18 cellular contexts compared by ENCODE assay signal in the genomic region with DNA sequence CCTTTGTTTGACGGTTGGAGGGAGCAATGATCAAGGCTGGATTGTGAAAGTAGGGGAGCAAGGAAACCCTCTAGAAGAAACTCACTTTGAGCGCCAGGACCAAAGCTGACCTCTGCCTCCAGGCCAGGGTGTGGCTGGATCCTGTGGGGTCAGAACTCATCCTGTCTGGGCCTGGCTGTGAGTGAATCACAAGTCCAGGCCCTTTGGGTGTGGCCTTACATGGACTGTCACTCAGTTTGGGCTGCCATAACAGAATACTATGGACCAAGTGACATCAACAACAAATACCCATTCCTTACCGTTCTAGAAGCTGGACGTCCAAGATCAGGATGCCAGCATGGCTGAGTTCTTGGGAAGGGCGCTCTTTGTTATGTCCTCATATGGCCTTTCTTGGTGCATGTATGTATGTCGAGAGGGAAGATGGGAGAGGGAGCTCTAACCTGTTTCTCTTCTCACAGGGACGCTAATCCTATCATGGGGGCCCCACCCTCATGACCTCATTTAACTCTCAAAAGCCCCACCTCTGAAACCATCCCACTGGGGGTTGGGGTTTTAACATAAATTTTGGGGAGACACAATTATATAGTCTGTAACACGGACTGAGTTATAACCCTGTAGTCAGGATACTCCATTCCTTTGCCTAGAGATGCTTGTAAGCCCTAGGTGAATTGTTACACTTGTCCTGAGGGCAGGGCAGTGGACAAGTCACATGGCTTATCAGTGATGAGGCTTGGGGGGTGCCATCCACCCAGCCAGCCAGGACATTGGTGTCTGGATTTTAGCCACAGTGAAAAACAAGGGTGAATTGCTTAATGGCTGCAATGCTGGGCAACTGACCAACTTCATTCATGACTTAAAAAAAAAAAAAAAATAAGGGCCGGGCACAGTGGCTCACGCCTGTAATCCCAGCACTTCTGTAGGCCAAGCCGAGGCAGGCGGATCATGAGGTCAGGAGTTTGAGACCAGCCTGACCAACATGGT.
DNase-seq lines count a peak whose midpoint lies in the region; ATAC-seq and TF ChIP-seq lines count a peak whose summit lies in the region.
"Had no signal": no experiment of that assay in that cellular context is flagged by ENCODE, and none has a peak within 500 bp of the region (broad histone marks: within the 10 kb centered on the region; RNA-seq: fewer than 3 reads in every experiment).

No MANE protein-coding gene starts in this region.

- peak; percentile 47 for ATAC-seq in mucosa of descending colon
- no peak for ATAC-seq in GM18498 (IDR thresholded peaks at IDR 0.05; ENCODE audit: unreplicated experiment)
- no peak for ATAC-seq in HG03439 (IDR thresholded peaks at IDR 0.05; ENCODE audit: unreplicated experiment)

- H3K4me3 ChIP-seq in cardiac fibroblast (replicated peaks in 1 of 2; ENCODE audit: low read depth in 2 of 2, low read length in 2 of 2) (no peak overlapping the region), fibroblast of pulmonary artery (replicated peaks; ENCODE audit: low read depth, low read length) (no peak overlapping the region), mucosa of descending colon (no peak overlapping the region)
- H3K4me3 ChIP-seq: BLaER1 treated with 17β-estradiol and CSF1 and Interleukin-3, amounts not matched to agents 10 nM and 100 nM had no signal

- no peaks in the 10 kb centered on the region for H3K4me1 ChIP-seq in mucosa of descending colon (ENCODE audit: low read depth)

- no peaks in the 10 kb centered on the region for H3K9me3 ChIP-seq in mucosa of descending colon
- H3K9me3 ChIP-seq: BLaER1 treated with 17β-estradiol and CSF1 and Interleukin-3, amounts not matched to agents 10 nM and 100 nM had no signal

- intact Hi-C loops in mucosa of descending colon (cut with DNase I, micrococcal nuclease): no loop called here

- no peaks in the 10 kb centered on the region for H3K36me3 ChIP-seq in mucosa of descending colon (ENCODE audit: low read depth)
- H3K36me3 ChIP-seq: BLaER1 treated with 17β-estradiol and CSF1 and Interleukin-3, amounts not matched to agents 10 nM and 100 nM had no signal

- no peak for TF ChIP-seq CTCF in cardiac fibroblast (IDR thresholded peaks at IDR 0.05; ENCODE audit: low read depth, low read length)
- no peak for TF ChIP-seq CTCF in fibroblast of pulmonary artery (IDR thresholded peaks at IDR 0.05; ENCODE audit: low read length, missing control alignments)
- TF ChIP-seq CTCF in mucosa of descending colon (IDR thresholded peaks at IDR 0.05): no peak

- peak; percentile 15 for DNase-seq in GM03348 (ENCODE audit: low spot score)
- peak; percentile 18 to 57 for DNase-seq in cardiac fibroblast (ENCODE audit: low read depth in 2 of 2)
- DNase-seq in fibroblast of pulmonary artery (ENCODE audit: low read depth): peak; percentile 29
- DNase-seq in mucosa of descending colon: no peak
- no peak for DNase-seq in activated naive CD4-positive, alpha-beta T cell treated with Interleukin-2 at 50 U/mL for 16 hours
- DNase-seq in retina: no peak
- DNase-seq: DMS 273 treated with DMSO at 0.1 percent for 48 hours, H9, NCI-H1436, NCI-H2029, NCI-H2171, NCI-H446, NCI-H69, OCI-M1, RPMI8226 had no signal

Comparison
In these comparisons a context has a peak if more than half of its experiments do, and no peak if none do; other contexts are left out.
1. DNase-seq: peak in GM03348 (single experiment), cardiac fibroblast (2 of 2) and fibroblast of pulmonary artery (single experiment); none in mucosa of descending colon (0 of 3), activated naive CD4-positive, alpha-beta T cell treated with Interleukin-2 at 50 U/mL for 16 hours (single experiment) and retina (single experiment).